Comparison of ENCODE assay signal across 5 cellular contexts in the genomic region with DNA sequence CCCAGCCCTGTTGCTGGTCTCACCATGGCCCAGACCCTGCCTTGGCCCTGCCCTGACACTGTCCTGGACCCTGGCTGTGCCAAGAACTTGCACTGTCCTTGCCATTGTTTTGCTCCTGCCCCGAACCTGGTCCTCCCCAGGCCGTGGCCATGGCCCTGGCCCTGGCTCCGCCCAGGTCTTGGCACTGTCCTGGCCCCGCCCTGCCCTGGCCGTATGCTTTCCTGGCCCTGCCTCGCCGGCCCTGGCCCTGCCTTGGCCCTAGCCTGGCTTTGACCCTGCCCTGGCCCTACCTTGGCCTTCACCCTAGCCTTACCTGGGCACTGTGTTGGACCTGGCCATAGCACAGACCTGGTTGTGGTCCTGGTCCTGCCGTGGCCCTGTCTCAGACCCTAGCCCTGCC.
DNase-seq lines count a peak whose midpoint lies in the region; ATAC-seq, FAIRE-seq and TF ChIP-seq lines count a peak whose summit lies in the region.
"Not testable (repeated sequence)": the region's sequence is repeated elsewhere in the genome, so short reads cannot be mapped to it uniquely, and the experiment has no call there.

No MANE protein-coding gene starts in this region.

- not testable (repeated sequence) for H3K4me1 ChIP-seq in kidney (ENCODE audit: control insufficient read depth in 1 of 2, insufficient read depth in 1 of 2, low read depth in 1 of 2, low read length in 2 of 2); osteoblast (ENCODE audit: insufficient read depth, low read length); upper lobe of right lung

- H3K4me2 ChIP-seq in osteoblast (ENCODE audit: insufficient read depth, low read length), result not testable (repeated sequence)

- not testable (repeated sequence) for TF ChIP-seq CTCF in kidney (IDR thresholded peaks at IDR 0.05; ENCODE audit: borderline replicate concordance, extremely low read depth, insufficient read depth); osteoblast (IDR thresholded peaks at IDR 0.05; ENCODE audit: extremely low read depth, low read depth, low read length); upper lobe of right lung (IDR thresholded peaks at IDR 0.05)

- H4K20me1 ChIP-seq in osteoblast (ENCODE audit: insufficient read depth, low read length), result not testable (repeated sequence)

- not testable (repeated sequence) for H3K79me2 ChIP-seq in osteoblast (ENCODE audit: insufficient read depth, low read length)

- H3K36me3 ChIP-seq in kidney (ENCODE audit: control insufficient read depth in 1 of 2, insufficient read depth in 2 of 2, low read length in 2 of 2); osteoblast (ENCODE audit: insufficient read depth, low read length); upper lobe of right lung: not testable (repeated sequence)

- not testable (repeated sequence) for H3K27ac ChIP-seq in kidney (ENCODE audit: low read depth in 2 of 2, low read length in 2 of 2); osteoblast (ENCODE audit: low read depth, low read length); upper lobe of right lung

- not testable (repeated sequence) for H2AFZ ChIP-seq in osteoblast (ENCODE audit: low read length)

- not testable (repeated sequence) for H3K4me3 ChIP-seq in kidney (ENCODE audit: low read length in 2 of 2); osteoblast (ENCODE audit: insufficient read depth, low read length); upper lobe of right lung

- not testable (repeated sequence) for FAIRE-seq in kidney (lab: Jason Lieb, UNC)

- H3K9ac ChIP-seq in kidney (ENCODE audit: low read length in 2 of 2), result not testable (repeated sequence)

- intact Hi-C loops in Right ventricle myocardium inferior (cut with DNase I); kidney (cut with DNase I); posterior vena cava (cut with DNase I); upper lobe of right lung (cut with DNase I): not testable (repeated sequence)

- not testable (repeated sequence) for H3K27me3 ChIP-seq in osteoblast (ENCODE audit: insufficient read depth, low read length); upper lobe of right lung

- DNase-seq in Right ventricle myocardium inferior (ENCODE audit: missing footprints) (peak; percentile 25), kidney (peak; percentile 27), osteoblast (ENCODE audit: insufficient read length, low spot score, missing footprints) (peak; percentile 0), posterior vena cava (ENCODE audit: low spot score) (peak; percentile 60), upper lobe of right lung (peak; percentile 45)

- H3K9me3 ChIP-seq in kidney (ENCODE audit: control insufficient read depth in 1 of 2, low read length in 2 of 2); osteoblast (ENCODE audit: low read depth, low read length); upper lobe of right lung: not testable (repeated sequence)

- ATAC-seq in Right ventricle myocardium inferior, upper lobe of right lung: not testable (repeated sequence)

Comparison
In these comparisons a context has a peak if more than half of its experiments do, and no peak if none do; other contexts are left out.
1. DNase-seq: peak in every context shown above with its lines; median percentile 60 in posterior vena cava; 45 in upper lobe of right lung; 27 in kidney; 25 in Right ventricle myocardium inferior; 0 in osteoblast.